1 cellular context compared by ENCODE assay signal in genomic region chr11:71927813-71928738, GRCh38.
TF ChIP-seq lines count a peak whose summit lies in the region.

Gene XNDC1N, minus strand, starts transcription at chr11:71928594. Its CDS starts 5,241 bp downstream, at chr11:71923353.

TF ChIP-seq in K562, 482 proteins besides CTCF, POLR2A, EP300 and RAD21 (continued from another document):
- TF ChIP-seq TSHZ1 (CRISPR knock-in tag; IDR thresholded peaks at IDR 0.05) (no peak), STAG1 (CRISPR knock-in tag; IDR thresholded peaks at IDR 0.05; ENCODE audit: borderline replicate concordance) (no peak), ZNF41 (CRISPR knock-in tag; conservative IDR thresholded peaks at IDR 0.05) (no peak), MTF1 (CRISPR knock-in tag; IDR thresholded peaks at IDR 0.05; ENCODE audit: borderline replicate concordance) (no peak), ZFP30 (CRISPR knock-in tag; IDR thresholded peaks at IDR 0.05; ENCODE audit: borderline replicate concordance) (no peak), GABPB1 (CRISPR knock-in tag; IDR thresholded peaks at IDR 0.05) (peak; percentile 100), TCF7L2 (IDR thresholded peaks at IDR 0.05; ENCODE audit: low read depth, low read length) (no peak), E2F5 (CRISPR knock-in tag; IDR thresholded peaks at IDR 0.05) (no peak)
